ENCODE assay signal across 9 cellular contexts in genomic region chr17:1462164-1463112, GRCh38. TPM values are rescaled to one million over a fixed set of nuclear protein-coding genes. Genes with fewer than 3 reads are reported as not detected.
DNase-seq lines count a peak whose midpoint lies in the region; ATAC-seq and TF ChIP-seq lines count a peak whose summit lies in the region.
"Had no signal": no experiment of that assay in that cellular context is flagged by ENCODE, and none has a peak within 500 bp of the region (broad histone marks: within the 10 kb centered on the region; RNA-seq: fewer than 3 reads in every experiment).

No MANE protein-coding gene starts in this region.

- H3K36me3 Mint-ChIP-seq in central memory CD8-positive, alpha-beta T cell (ENCODE audit: insufficient read depth), result peaks cover 15% of the 10 kb centered on the region

- peaks cover 23% of the 10 kb centered on the region for H3K4me1 ChIP-seq in osteoblast (ENCODE audit: insufficient read depth, low read length)

- H3K27me3 ChIP-seq in osteoblast (ENCODE audit: insufficient read depth, low read length), result no peaks in the 10 kb centered on the region

- no peak overlapping the region for H3K4me3 ChIP-seq in osteoblast (ENCODE audit: insufficient read depth, low read length)
- H3K4me3 ChIP-seq: GM23338 had no signal

- no peak for TF ChIP-seq CTCF in osteoblast (IDR thresholded peaks at IDR 0.05; ENCODE audit: extremely low read depth, low read depth, low read length)

- DNase-seq in NCI-H2029 (lab: John Stamatoyannopoulos, UW) (peak; percentile 47), NCI-H2029 treated with DMSO at 0.1 percent for 48 hours (lab: John Stamatoyannopoulos, UW) (no peak), NCI-H510A (lab: John Stamatoyannopoulos, UW) (peak; percentile 21), osteoblast (ENCODE audit: insufficient read length, low spot score, missing footprints) (peak; percentile 68), NCI-H187 treated with DMSO at 0.1 percent for 48 hours (lab: John Stamatoyannopoulos, UW) (no peak)
- DNase-seq in central memory CD8-positive, alpha-beta T cell (ENCODE audit: low spot score in 2 of 2), result no peak

- no peak for ATAC-seq in central memory CD8-positive, alpha-beta T cell (replicated peaks; ENCODE audit: extremely low read depth, poor library complexity, severe bottlenecking)
- ATAC-seq in HG03108 (IDR thresholded peaks at IDR 0.05; ENCODE audit: unreplicated experiment) (no peak), HG02938 (IDR thresholded peaks at IDR 0.05; ENCODE audit: unreplicated experiment) (no peak)

- H4K20me1 ChIP-seq in osteoblast (ENCODE audit: insufficient read depth, low read length), result peaks cover 2% of the 10 kb centered on the region

- H3K9me3 ChIP-seq in osteoblast (ENCODE audit: low read depth, low read length), result no peaks in the 10 kb centered on the region

- H3K27ac ChIP-seq in osteoblast (ENCODE audit: low read depth, low read length), result no peak overlapping the region

- peaks cover 19% of the 10 kb centered on the region for H3K4me1 Mint-ChIP-seq in central memory CD8-positive, alpha-beta T cell

- peak overlapping the region; percentile 76 for H3K4me3 Mint-ChIP-seq in central memory CD8-positive, alpha-beta T cell

- H3K79me2 ChIP-seq in osteoblast (ENCODE audit: insufficient read depth, low read length), result no peaks in the 10 kb centered on the region

- H2AFZ ChIP-seq in osteoblast (ENCODE audit: low read length), result no peak overlapping the region
- H2AFZ ChIP-seq: GM23338 had no signal

- no peaks in the 10 kb centered on the region for H3K9me3 Mint-ChIP-seq in central memory CD8-positive, alpha-beta T cell
- H3K9me3 Mint-ChIP-seq: GM23338 had no signal

- peak overlapping the region; percentile 55 for H3K4me2 ChIP-seq in osteoblast (ENCODE audit: insufficient read depth, low read length)
- H3K4me2 ChIP-seq: GM23338 had no signal

- H3K36me3 ChIP-seq in osteoblast (ENCODE audit: insufficient read depth, low read length), result peaks cover 35% of the 10 kb centered on the region

- H3K27ac Mint-ChIP-seq in central memory CD8-positive, alpha-beta T cell (ENCODE audit: low read depth), result peak overlapping the region; percentile 88

- H3K27me3 Mint-ChIP-seq in central memory CD8-positive, alpha-beta T cell, result peaks cover 8% of the 10 kb centered on the region

RNA-seq across cellular contexts. Expression of gene CRK, which starts 6.4 kb away (rescaled TPM):
- total RNA-seq in osteoblast, result 102 and 109 TPM in 2 replicates

RNA-seq across cellular contexts. Expression of gene MYO1C, which starts 30.0 kb away (rescaled TPM):
- 204 and 250 TPM in 2 replicates for total RNA-seq in osteoblast

RNA-seq across cellular contexts. Expression of gene INPP5K, which starts 54.0 kb away (rescaled TPM):
- total RNA-seq in osteoblast, result 40.4 and 51.4 TPM in 2 replicates

Comparison
In these comparisons a context has a peak if more than half of its experiments do, and no peak if none do; other contexts are left out.
1. DNase-seq: peak in NCI-H2029 (single experiment), NCI-H510A (single experiment) and osteoblast (single experiment); none in NCI-H2029 treated with DMSO at 0.1 percent for 48 hours (single experiment), central memory CD8-positive, alpha-beta T cell (0 of 2) and NCI-H187 treated with DMSO at 0.1 percent for 48 hours (single experiment).